ENCODE assay signal across 2 cellular contexts in the genomic region with DNA sequence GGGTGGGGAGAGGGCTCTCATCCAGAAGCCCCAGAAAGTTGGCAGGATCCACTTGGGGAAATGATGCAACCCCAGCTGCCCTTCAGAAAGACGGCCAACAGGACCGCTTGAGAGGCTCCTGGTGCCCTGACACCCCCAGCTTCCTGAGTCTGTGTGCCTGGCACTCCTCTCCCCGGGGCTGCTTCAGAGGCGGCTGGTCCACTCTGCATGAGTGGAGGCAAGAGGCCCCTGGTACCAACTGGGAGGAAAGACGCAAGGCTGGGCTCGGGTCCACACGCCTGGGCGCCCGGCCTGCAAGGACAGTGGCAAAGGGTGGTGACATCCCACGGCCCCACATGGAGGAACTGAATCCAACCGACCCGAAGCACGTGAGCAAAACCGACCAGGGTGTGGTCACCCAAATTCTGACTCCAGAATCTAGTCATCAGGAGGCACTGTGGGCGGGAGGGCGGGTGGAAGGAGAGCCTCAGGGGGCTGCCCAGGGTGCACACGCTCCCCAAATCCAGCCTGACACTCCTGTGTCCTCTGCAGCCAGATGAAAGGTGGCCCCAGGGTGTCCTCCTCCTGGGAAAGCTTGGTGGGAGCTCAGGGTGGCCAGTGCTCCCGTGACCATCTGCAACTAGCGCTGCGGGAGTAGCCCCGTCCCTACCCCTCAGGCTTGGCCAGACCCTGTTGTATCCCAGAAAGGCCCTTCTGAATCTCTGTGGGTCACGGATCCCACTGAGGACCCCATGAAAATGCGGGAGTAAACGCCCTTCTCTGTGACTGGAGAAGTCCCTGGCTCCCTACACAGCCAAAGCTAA.
A peak's percentile ranks its signal among the peaks of the same experiment; 100 is the strongest.
TF ChIP-seq lines count a peak whose summit lies in the region.

No MANE protein-coding gene starts in this region.

TF ChIP-seq in GM23338, 12 proteins besides CTCF, POLR2A, EP300 and RAD21 (continues in another document):
- no peak for TF ChIP-seq ZNF331 (CRISPR knock-in tag; IDR thresholded peaks at IDR 0.05; ENCODE audit: low read depth)
- no peak for TF ChIP-seq EZH2phosphoT487 (IDR thresholded peaks at IDR 0.05; ENCODE audit: unreplicated experiment)
- TF ChIP-seq, protein P1, sequence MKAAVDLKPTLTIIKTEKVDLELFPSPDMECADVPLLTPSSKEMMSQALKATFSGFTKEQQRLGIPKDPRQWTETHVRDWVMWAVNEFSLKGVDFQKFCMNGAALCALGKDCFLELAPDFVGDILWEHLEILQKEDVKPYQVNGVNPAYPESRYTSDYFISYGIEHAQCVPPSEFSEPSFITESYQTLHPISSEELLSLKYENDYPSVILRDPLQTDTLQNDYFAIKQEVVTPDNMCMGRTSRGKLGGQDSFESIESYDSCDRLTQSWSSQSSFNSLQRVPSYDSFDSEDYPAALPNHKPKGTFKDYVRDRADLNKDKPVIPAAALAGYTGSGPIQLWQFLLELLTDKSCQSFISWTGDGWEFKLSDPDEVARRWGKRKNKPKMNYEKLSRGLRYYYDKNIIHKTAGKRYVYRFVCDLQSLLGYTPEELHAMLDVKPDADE (IDR thresholded peaks at IDR 0.05): no peak
- no peak for TF ChIP-seq NANOG (IDR thresholded peaks at IDR 0.05; ENCODE audit: borderline replicate concordance)
- no peak for TF ChIP-seq JUNB (IDR thresholded peaks at IDR 0.05; ENCODE audit: unreplicated experiment)
- TF ChIP-seq POLR2AphosphoS5 (IDR thresholded peaks at IDR 0.05; ENCODE audit: low read depth): no peak
- TF ChIP-seq, protein P2, sequence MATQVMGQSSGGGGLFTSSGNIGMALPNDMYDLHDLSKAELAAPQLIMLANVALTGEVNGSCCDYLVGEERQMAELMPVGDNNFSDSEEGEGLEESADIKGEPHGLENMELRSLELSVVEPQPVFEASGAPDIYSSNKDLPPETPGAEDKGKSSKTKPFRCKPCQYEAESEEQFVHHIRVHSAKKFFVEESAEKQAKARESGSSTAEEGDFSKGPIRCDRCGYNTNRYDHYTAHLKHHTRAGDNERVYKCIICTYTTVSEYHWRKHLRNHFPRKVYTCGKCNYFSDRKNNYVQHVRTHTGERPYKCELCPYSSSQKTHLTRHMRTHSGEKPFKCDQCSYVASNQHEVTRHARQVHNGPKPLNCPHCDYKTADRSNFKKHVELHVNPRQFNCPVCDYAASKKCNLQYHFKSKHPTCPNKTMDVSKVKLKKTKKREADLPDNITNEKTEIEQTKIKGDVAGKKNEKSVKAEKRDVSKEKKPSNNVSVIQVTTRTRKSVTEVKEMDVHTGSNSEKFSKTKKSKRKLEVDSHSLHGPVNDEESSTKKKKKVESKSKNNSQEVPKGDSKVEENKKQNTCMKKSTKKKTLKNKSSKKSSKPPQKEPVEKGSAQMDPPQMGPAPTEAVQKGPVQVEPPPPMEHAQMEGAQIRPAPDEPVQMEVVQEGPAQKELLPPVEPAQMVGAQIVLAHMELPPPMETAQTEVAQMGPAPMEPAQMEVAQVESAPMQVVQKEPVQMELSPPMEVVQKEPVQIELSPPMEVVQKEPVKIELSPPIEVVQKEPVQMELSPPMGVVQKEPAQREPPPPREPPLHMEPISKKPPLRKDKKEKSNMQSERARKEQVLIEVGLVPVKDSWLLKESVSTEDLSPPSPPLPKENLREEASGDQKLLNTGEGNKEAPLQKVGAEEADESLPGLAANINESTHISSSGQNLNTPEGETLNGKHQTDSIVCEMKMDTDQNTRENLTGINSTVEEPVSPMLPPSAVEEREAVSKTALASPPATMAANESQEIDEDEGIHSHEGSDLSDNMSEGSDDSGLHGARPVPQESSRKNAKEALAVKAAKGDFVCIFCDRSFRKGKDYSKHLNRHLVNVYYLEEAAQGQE (IDR thresholded peaks at IDR 0.05; ENCODE audit: unreplicated experiment): no peak
- TF ChIP-seq ZNF114 (CRISPR knock-in tag; IDR thresholded peaks at IDR 0.05): no peak
- TF ChIP-seq CREB1 (CRISPR knock-in tag; IDR thresholded peaks at IDR 0.05; ENCODE audit: low read depth): no peak
- TF ChIP-seq EZH2 (IDR thresholded peaks at IDR 0.05; ENCODE audit: low read depth, unreplicated experiment): no peak
- TF ChIP-seq STAT1 (IDR thresholded peaks at IDR 0.05; ENCODE audit: unreplicated experiment): no peak

TF ChIP-seq in GM12878, 131 proteins besides CTCF, POLR2A, EP300 and RAD21:
- TF ChIP-seq, protein P3, sequence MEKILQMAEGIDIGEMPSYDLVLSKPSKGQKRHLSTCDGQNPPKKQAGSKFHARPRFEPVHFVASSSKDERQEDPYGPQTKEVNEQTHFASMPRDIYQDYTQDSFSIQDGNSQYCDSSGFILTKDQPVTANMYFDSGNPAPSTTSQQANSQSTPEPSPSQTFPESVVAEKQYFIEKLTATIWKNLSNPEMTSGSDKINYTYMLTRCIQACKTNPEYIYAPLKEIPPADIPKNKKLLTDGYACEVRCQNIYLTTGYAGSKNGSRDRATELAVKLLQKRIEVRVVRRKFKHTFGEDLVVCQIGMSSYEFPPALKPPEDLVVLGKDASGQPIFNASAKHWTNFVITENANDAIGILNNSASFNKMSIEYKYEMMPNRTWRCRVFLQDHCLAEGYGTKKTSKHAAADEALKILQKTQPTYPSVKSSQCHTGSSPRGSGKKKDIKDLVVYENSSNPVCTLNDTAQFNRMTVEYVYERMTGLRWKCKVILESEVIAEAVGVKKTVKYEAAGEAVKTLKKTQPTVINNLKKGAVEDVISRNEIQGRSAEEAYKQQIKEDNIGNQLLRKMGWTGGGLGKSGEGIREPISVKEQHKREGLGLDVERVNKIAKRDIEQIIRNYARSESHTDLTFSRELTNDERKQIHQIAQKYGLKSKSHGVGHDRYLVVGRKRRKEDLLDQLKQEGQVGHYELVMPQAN (conservative IDR thresholded peaks at IDR 0.05): 0 out of 2 replicates have a peak, but pooled peaks have one; percentile 31
- TF ChIP-seq PAX5 (IDR thresholded peaks at IDR 0.05; ENCODE audit: borderline replicate concordance, low read depth, low read length) (0 out of 2 replicates have a peak, but pooled peaks have one; percentile 37), SPI1 (IDR thresholded peaks at IDR 0.05; ENCODE audit: borderline replicate concordance, insufficient read depth, low read depth, low read length) (peak; percentile 73), CBFB (IDR thresholded peaks at IDR 0.05; ENCODE audit: low read depth) (no peak), CREB1 (IDR thresholded peaks at IDR 0.05; ENCODE audit: low read depth) (0 out of 2 replicates have a peak, but pooled peaks have one; percentile 11), BHLHE40 (IDR thresholded peaks at IDR 0.05; ENCODE audit: borderline replicate concordance in 1 of 2, low read depth in 2 of 2, low read length in 1 of 2) (peak; percentile 92 to 93), IKZF2 (IDR thresholded peaks at IDR 0.05) (peak; percentile 13 to 42; a peak in 1 of 4 replicates), RUNX3 (IDR thresholded peaks at IDR 0.05; ENCODE audit: low read length) (peak; percentile 65), EED (IDR thresholded peaks at IDR 0.05; ENCODE audit: low read depth) (peak; percentile 30; the same call in 1 of the 2 replicates), HDAC2 (IDR thresholded peaks at IDR 0.05) (no peak)
- TF ChIP-seq, protein P4, sequence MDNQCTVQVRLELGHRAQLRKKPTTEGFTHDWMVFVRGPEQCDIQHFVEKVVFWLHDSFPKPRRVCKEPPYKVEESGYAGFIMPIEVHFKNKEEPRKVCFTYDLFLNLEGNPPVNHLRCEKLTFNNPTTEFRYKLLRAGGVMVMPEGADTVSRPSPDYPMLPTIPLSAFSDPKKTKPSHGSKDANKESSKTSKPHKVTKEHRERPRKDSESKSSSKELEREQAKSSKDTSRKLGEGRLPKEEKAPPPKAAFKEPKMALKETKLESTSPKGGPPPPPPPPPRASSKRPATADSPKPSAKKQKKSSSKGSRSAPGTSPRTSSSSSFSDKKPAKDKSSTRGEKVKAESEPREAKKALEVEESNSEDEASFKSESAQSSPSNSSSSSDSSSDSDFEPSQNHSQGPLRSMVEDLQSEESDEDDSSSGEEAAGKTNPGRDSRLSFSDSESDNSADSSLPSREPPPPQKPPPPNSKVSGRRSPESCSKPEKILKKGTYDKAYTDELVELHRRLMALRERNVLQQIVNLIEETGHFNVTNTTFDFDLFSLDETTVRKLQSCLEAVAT (IDR thresholded peaks at IDR 0.05): 0 out of 2 replicates have a peak, but pooled peaks have one; percentile 28
- TF ChIP-seq, protein P5, sequence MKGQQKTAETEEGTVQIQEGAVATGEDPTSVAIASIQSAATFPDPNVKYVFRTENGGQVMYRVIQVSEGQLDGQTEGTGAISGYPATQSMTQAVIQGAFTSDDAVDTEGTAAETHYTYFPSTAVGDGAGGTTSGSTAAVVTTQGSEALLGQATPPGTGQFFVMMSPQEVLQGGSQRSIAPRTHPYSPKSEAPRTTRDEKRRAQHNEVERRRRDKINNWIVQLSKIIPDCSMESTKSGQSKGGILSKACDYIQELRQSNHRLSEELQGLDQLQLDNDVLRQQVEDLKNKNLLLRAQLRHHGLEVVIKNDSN (IDR thresholded peaks at IDR 0.05; ENCODE audit: borderline replicate concordance, extremely low read length, insufficient read depth, low read depth, low read length): peak; percentile 57
- TF ChIP-seq, protein P6, sequence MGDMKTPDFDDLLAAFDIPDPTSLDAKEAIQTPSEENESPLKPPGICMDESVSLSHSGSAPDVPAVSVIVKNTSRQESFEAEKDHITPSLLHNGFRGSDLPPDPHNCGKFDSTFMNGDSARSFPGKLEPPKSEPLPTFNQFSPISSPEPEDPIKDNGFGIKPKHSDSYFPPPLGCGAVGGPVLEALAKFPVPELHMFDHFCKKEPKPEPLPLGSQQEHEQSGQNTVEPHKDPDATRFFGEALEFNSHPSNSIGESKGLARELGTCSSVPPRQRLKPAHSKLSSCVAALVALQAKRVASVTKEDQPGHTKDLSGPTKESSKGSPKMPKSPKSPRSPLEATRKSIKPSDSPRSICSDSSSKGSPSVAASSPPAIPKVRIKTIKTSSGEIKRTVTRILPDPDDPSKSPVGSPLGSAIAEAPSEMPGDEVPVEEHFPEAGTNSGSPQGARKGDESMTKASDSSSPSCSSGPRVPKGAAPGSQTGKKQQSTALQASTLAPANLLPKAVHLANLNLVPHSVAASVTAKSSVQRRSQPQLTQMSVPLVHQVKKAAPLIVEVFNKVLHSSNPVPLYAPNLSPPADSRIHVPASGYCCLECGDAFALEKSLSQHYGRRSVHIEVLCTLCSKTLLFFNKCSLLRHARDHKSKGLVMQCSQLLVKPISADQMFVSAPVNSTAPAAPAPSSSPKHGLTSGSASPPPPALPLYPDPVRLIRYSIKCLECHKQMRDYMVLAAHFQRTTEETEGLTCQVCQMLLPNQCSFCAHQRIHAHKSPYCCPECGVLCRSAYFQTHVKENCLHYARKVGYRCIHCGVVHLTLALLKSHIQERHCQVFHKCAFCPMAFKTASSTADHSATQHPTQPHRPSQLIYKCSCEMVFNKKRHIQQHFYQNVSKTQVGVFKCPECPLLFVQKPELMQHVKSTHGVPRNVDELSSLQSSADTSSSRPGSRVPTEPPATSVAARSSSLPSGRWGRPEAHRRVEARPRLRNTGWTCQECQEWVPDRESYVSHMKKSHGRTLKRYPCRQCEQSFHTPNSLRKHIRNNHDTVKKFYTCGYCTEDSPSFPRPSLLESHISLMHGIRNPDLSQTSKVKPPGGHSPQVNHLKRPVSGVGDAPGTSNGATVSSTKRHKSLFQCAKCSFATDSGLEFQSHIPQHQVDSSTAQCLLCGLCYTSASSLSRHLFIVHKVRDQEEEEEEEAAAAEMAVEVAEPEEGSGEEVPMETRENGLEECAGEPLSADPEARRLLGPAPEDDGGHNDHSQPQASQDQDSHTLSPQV (IDR thresholded peaks at IDR 0.05): no peak
